8 cellular contexts compared by ENCODE assay signal in the genomic region with DNA sequence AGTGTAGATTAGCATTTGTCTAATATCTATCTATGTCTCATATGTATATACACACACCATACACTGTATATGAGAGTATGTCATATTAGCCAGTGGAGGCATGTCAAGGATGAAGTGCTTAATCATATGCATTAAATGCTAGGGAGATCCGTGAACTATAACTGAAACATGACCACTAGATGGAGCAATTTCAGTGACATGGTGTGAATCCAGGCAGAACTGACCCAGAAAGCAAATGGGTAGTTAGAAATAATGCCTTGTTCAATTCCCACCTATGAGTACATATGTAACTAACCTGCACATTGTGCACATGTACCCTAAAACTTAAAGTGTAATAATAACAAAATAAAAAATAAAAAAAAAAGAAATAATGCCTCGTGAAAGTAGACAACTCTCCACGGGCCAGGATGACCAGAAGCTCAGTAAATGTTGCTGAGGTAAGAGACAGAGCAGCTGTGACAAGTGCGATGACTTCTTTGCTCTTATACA.
DNase-seq lines count a peak whose midpoint lies in the region; FAIRE-seq and TF ChIP-seq lines count a peak whose summit lies in the region.
"Not testable (repeated sequence)": the region's sequence is repeated elsewhere in the genome, so short reads cannot be mapped to it uniquely, and the experiment has no call there.

No MANE protein-coding gene starts in this region.

- H3K4me1 ChIP-seq in H9 (ENCODE audit: insufficient read depth, low read length); Karpas-422 (ENCODE audit: low read length): not testable (repeated sequence)

- H3K4me3 Mint-ChIP-seq in H9, nephron: not testable (repeated sequence)

- H3K27ac Mint-ChIP-seq in H9, nephron: not testable (repeated sequence)

- H3K9me3 Mint-ChIP-seq in H9, nephron: not testable (repeated sequence)

- not testable (repeated sequence) for H3K4me2 ChIP-seq in H9 (ENCODE audit: insufficient read depth, insufficient read length, low read length); Karpas-422 (ENCODE audit: low read depth, low read length, poor library complexity, severe bottlenecking)

- H3K27ac ChIP-seq in AG04450 (ENCODE audit: low read depth, low read length); H9 (ENCODE audit: insufficient read length, low read depth, low read length); Karpas-422 (ENCODE audit: low read length): not testable (repeated sequence)

- FAIRE-seq in RCC 7860 (lab: Jason Lieb, UNC), result peak; percentile 86

- H3K9ac ChIP-seq in H9 (ENCODE audit: extremely low read depth, insufficient read length, low read length); Karpas-422 (ENCODE audit: low read length): not testable (repeated sequence)

- not testable (repeated sequence) for H3K79me1 ChIP-seq in H9 (ENCODE audit: insufficient read depth, low read depth, low read length, poor library complexity, severe bottlenecking)

- not testable (repeated sequence) for H4K8ac ChIP-seq in H9 (replicated peaks; ENCODE audit: insufficient read length, low read depth, low read length)

- H3K9me3 ChIP-seq in AG04450 (ENCODE audit: control insufficient read depth, insufficient read depth, low read length); H9 (ENCODE audit: control insufficient read depth, low read depth, low read length); Karpas-422 (ENCODE audit: low read length): not testable (repeated sequence)

- H3T11ph ChIP-seq in H9 (ENCODE audit: low read length), result not testable (repeated sequence)

- CTCF ChIA-PET in AG04450 (lab: Charles Lee), result interaction anchor here (0.7 to 2.5 kb wide), 4 partner anchors 8 to 275 kb away, joined by 3 to 12 read pairs (median 4); no protein-coding TSS in a partner anchor

- H3K23ac ChIP-seq in H9 (ENCODE audit: insufficient read length, low read depth, low read length), result not testable (repeated sequence)

- not testable (repeated sequence) for H3K36me3 ChIP-seq in Karpas-422 (ENCODE audit: insufficient read depth, low read length)

- H2BK20ac ChIP-seq in H9 (ENCODE audit: low read depth, low read length, poor library complexity, severe bottlenecking), result not testable (repeated sequence)

- H2AFZ ChIP-seq in H9 (ENCODE audit: low read length); Karpas-422 (ENCODE audit: low read length): not testable (repeated sequence)

- H2BK12ac ChIP-seq in H9 (ENCODE audit: insufficient read length, low read depth, low read length), result not testable (repeated sequence)

- not testable (repeated sequence) for H3K27me3 Mint-ChIP-seq in H9 (ENCODE audit: low read depth); nephron (ENCODE audit: low read depth)

- not testable (repeated sequence) for H2BK120ac ChIP-seq in H9 (ENCODE audit: low read depth, low read length, poor library complexity, severe bottlenecking)

- not testable (repeated sequence) for H4K20me1 ChIP-seq in H9 (ENCODE audit: control insufficient read depth, insufficient read depth, insufficient read length); Karpas-422 (ENCODE audit: insufficient read depth, low read depth, low read length)

- H4K91ac ChIP-seq in H9 (ENCODE audit: insufficient read length, low read depth, low read length), result not testable (repeated sequence)

- H3K4me3 ChIP-seq in AG04450 (ENCODE audit: low read depth, low read length); Karpas-422 (ENCODE audit: low read length); astrocyte of the spinal cord (ENCODE audit: low read depth, low read length): not testable (repeated sequence)

- H4K5ac ChIP-seq in H9 (ENCODE audit: insufficient read length, low read depth, low read length), result not testable (repeated sequence)

- H3K27me3 ChIP-seq in AG04450 (ENCODE audit: control insufficient read depth, insufficient read depth, low read length); H9 (ENCODE audit: insufficient read depth, low read length); Karpas-422 (ENCODE audit: low read length): not testable (repeated sequence)

- not testable (repeated sequence) for H3K18ac ChIP-seq in H9 (ENCODE audit: insufficient read length, low read depth, low read length)

- H3K56ac ChIP-seq in H9 (ENCODE audit: insufficient read length, low read depth, low read length), result not testable (repeated sequence)

- H2BK15ac ChIP-seq in H9 (ENCODE audit: low read depth, low read length), result not testable (repeated sequence)

- H3K14ac ChIP-seq in H9 (ENCODE audit: insufficient read depth, low read length), result not testable (repeated sequence)

- POLR2A ChIA-PET in AG04450 (lab: Yijun Ruan, JAX), result not testable (repeated sequence)

- in situ Hi-C loops in astrocyte of the spinal cord (cut with HindIII; ENCODE audit: low sequenced_read_pairs), result not testable (repeated sequence)

- H3K79me2 ChIP-seq in H9 (ENCODE audit: insufficient read depth, low read length); Karpas-422 (ENCODE audit: low read length): not testable (repeated sequence)

- WGBS in H9 (ENCODE audit: extremely low coverage, insufficient read length, low lambda C conversion rate), result no CpG with 5 or more reads among the region's 4 CpGs

- not testable (repeated sequence) for H3K9me2 ChIP-seq in Karpas-422 (replicated peaks; ENCODE audit: insufficient read depth, low read length)

- H2AK5ac ChIP-seq in H9 (ENCODE audit: insufficient read length, low read length), result not testable (repeated sequence)

- H3K36me3 Mint-ChIP-seq in H9 (ENCODE audit: insufficient read depth in 1 of 3, low read depth in 3 of 3); nephron (ENCODE audit: low read depth): not testable (repeated sequence)

- not testable (repeated sequence) for H2BK5ac ChIP-seq in H9 (ENCODE audit: insufficient read length, low read length)

- DNase-seq in AG04450 (ENCODE audit: low read depth, low spot score); H9; RCC 7860 (ENCODE audit: low spot score): not testable (repeated sequence)
- peak; percentile 69 for DNase-seq in Karpas-422
- peak; percentile 6 for DNase-seq in astrocyte of the spinal cord (ENCODE audit: low read depth, low spot score)
- peak; percentile 3 for DNase-seq in globus pallidus (ENCODE audit: low spot score)

- not testable (repeated sequence) for H3K4ac ChIP-seq in H9 (ENCODE audit: low read depth, low read length)

- H3K4me1 Mint-ChIP-seq in H9, nephron: not testable (repeated sequence)

- H3K23me2 ChIP-seq in H9 (ENCODE audit: insufficient read length, low read depth, low read length, poor library complexity, severe bottlenecking), result not testable (repeated sequence)

- TF ChIP-seq CTCF in AG04450 (IDR thresholded peaks at IDR 0.05; ENCODE audit: low read depth, low read length) (peak; percentile 39), GM12874 (IDR thresholded peaks at IDR 0.05; ENCODE audit: insufficient read depth, low read depth, low read length) (peak; percentile 34; the same call in 1 of the 2 replicates), H9 (conservative IDR thresholded peaks at IDR 0.05) (peak; percentile 71), astrocyte of the spinal cord (IDR thresholded peaks at IDR 0.05; ENCODE audit: low read depth, low read length) (peak; percentile 31), nephron (IDR thresholded peaks at IDR 0.05; ENCODE audit: unreplicated experiment in 3 of 3) (peak; percentile 39 to 57 (median 53))
